In genomic region chr20:25277051-25277801, GRCh38 we compare ENCODE assay signal across 1 cellular context.
TF ChIP-seq lines count a peak whose summit lies in the region.

No MANE protein-coding gene starts in this region.

TF ChIP-seq in HepG2, 621 proteins besides CTCF, POLR2A, EP300 and RAD21:
- TF ChIP-seq SMARCC2 (IDR thresholded peaks at IDR 0.05) (no peak), USF2 (IDR thresholded peaks at IDR 0.05; ENCODE audit: low read depth, low read length) (peak; percentile 12; the same call in 1 of the 2 replicates), USF2 (CRISPR knock-in tag; IDR thresholded peaks at IDR 0.05; ENCODE audit: borderline replicate concordance) (no peak)
